38 cellular contexts compared by ENCODE assay signal in the genomic region with DNA sequence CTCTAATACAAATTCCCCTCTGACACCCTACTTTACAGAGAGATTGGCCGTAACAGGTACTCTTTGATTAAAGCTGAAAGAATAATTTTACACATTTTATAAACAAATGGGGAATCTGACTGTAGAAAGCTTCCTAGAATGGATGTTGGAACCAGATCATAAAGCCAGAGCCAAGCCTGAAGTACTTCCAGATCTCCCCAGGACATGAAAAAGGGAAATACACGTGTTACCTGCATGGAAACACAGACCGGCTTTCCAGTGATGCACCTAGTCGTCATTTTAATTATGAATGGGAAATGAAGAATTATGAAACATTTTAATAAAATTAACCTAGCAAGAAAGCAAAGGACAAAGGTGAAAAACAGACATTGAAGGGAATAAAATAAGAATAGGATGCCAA.
"Had no signal": no experiment of that assay in that cellular context is flagged by ENCODE, and none has a peak within 500 bp of the region (broad histone marks: within the 10 kb centered on the region; RNA-seq: fewer than 3 reads in every experiment).

No MANE protein-coding gene starts in this region.

- H3K9me3 ChIP-seq: body of pancreas had no signal

- H3K27ac Mint-ChIP-seq: activated B cell treated with CpG ODN at 0.5 μM for 24 hours; activated CD4-positive, alpha-beta memory T cell treated with anti-CD3 and anti-CD28 coated beads for 36 hours; activated CD4-positive, alpha-beta T cell treated with anti-CD3 and anti-CD28 coated beads, Interleukin-2, amount 10 ng/mL, durations not matched to agents 24 days and 14 days; activated CD8-positive, alpha-beta T cell treated with anti-CD3 and anti-CD28 coated beads for 36 hours; activated naive CD4-positive, alpha-beta T cell treated with anti-CD3 and anti-CD28 coated beads for 36 hours; activated naive CD4-positive, alpha-beta T cell treated with anti-CD3 and anti-CD28 coated beads, Interleukin-2, amount 50 U/mL, for 72 hours; activated naive CD8-positive, alpha-beta T cell treated with anti-CD3 and anti-CD28 coated beads for 36 hours; activated T-helper 1 cell treated with anti-CD3 and anti-CD28 coated beads, Interleukin-12 subunit alpha, Interleukin-12 subunit beta, Interleukin-2, Interleukin-4 antibody, amounts not matched to agents 30 ng/mL and 10 ng/mL and 1 ng/mL, durations not matched to agents 14 hours and 24 hours and 36 hours; activated T-helper 17 cell treated with anti-CD3 and anti-CD28 coated beads, Interleukin-2, amount 50 U/mL, for 72 hours; T-helper 2 cell treated with Interferon-gamma antibody and Interleukin-4, amounts not matched to agents 5 μg/mL and 100 μg/mL, for 36 hours had no signal

- H3K27me3 ChIP-seq: adrenal gland, body of pancreas, brain microvascular endothelial cell, cardiac muscle cell had no signal

- H3K4me3 ChIP-seq: adrenal gland, body of pancreas, cardiac muscle cell had no signal

- H3K27ac ChIP-seq: adrenal gland, body of pancreas, brain microvascular endothelial cell, cardiac muscle cell, VCaP had no signal

- ATAC-seq: activated CD8-positive, alpha-beta T cell treated with anti-CD3 and anti-CD28 coated beads for 36 hours; activated naive CD4-positive, alpha-beta T cell treated with anti-CD3 and anti-CD28 coated beads, Interleukin-2, amount 50 U/mL, for 72 hours; activated T-cell treated with anti-CD3 and anti-CD28 coated beads, Interleukin-2, amount 50 U/mL, for 4 hours; activated T-cell treated with anti-CD3 and anti-CD28 coated beads, Interleukin-2, amount 50 U/mL, for 72 hours; activated T-helper 17 cell treated with anti-CD3 and anti-CD28 coated beads, Interleukin-2, amount 50 U/mL, for 72 hours; body of pancreas had no signal

- H3K9me3 Mint-ChIP-seq: central memory CD8-positive, alpha-beta T cell had no signal

- FAIRE-seq: astrocyte, bronchial epithelial cell, TTC549 had no signal

- DNase-seq: activated B cell treated with CpG ODN at 0.5 μM for 24 hours; activated CD4-positive, alpha-beta memory T cell treated with anti-CD3 and anti-CD28 coated beads for 36 hours; activated CD4-positive, alpha-beta T cell treated with anti-CD3 and anti-CD28 coated beads for 4 hours; activated CD4-positive, alpha-beta T cell treated with anti-CD3 and anti-CD28 coated beads, Interleukin-2, amount 10 ng/mL, durations not matched to agents 24 days and 14 days; activated CD4-positive, alpha-beta T cell treated with anti-CD3 and anti-CD28 coated beads, Interleukin-2, amount 50 U/mL, for 1 hour; activated CD4-positive, alpha-beta T cell treated with anti-CD3 and anti-CD28 coated beads, Interleukin-2, amount 50 U/mL, for 4 hours; activated CD4-positive, CD25-positive, alpha-beta regulatory T cell treated with anti-CD3 and anti-CD28 coated beads, Interleukin-2, amount 50 U/mL, for 72 hours; activated CD8-positive, alpha-beta memory T cell treated with anti-CD3 and anti-CD28 coated beads, Interleukin-2, amount 50 U/mL, for 4 hours; activated CD8-positive, alpha-beta T cell treated with anti-CD3 and anti-CD28 coated beads for 36 hours; activated effector memory CD4-positive, alpha-beta T cell treated with anti-CD3 and anti-CD28 coated beads, Interleukin-2, amount 50 U/mL, for 16 hours; activated gamma-delta T cell treated with Interleukin-2 at 50 U/mL for 16 hours; activated naive CD4-positive, alpha-beta T cell; activated naive CD4-positive, alpha-beta T cell treated with anti-CD3 and anti-CD28 coated beads for 36 hours; activated naive CD4-positive, alpha-beta T cell treated with anti-CD3 and anti-CD28 coated beads, Interleukin-2, amount 50 U/mL, for 16 hours; activated naive CD8-positive, alpha-beta T cell treated with anti-CD3 and anti-CD28 coated beads for 36 hours; activated T-cell treated with anti-CD3 and anti-CD28 coated beads for 4 hours; activated T-cell treated with anti-CD3 and anti-CD28 coated beads, Interleukin-2, amount 50 U/mL, for 1 hour; activated T-cell treated with anti-CD3 and anti-CD28 coated beads, Interleukin-2, amount 50 U/mL, for 4 hours; activated T-cell treated with anti-CD3 and anti-CD28 coated beads, Interleukin-2, amount 50 U/mL, for 72 hours; adrenal gland; amniotic stem cell; aorta; body of pancreas; brain microvascular endothelial cell; T-helper 1 cell; T-helper 2 cell; T-helper 9 cell had no signal

- H3K4me1 Mint-ChIP-seq: activated B cell treated with CpG ODN at 0.5 μM for 24 hours; activated CD4-positive, alpha-beta T cell treated with anti-CD3 and anti-CD28 coated beads, Interleukin-2, amount 10 ng/mL, durations not matched to agents 24 days and 14 days; activated naive CD8-positive, alpha-beta T cell treated with anti-CD3 and anti-CD28 coated beads for 36 hours; activated T-helper 17 cell treated with anti-CD3 and anti-CD28 coated beads, Interleukin-2, amount 50 U/mL, for 72 hours; central memory CD8-positive, alpha-beta T cell had no signal

- H3K4me3 Mint-ChIP-seq: activated B cell treated with CpG ODN at 0.5 μM for 24 hours; activated CD4-positive, alpha-beta memory T cell treated with anti-CD3 and anti-CD28 coated beads for 36 hours; activated CD4-positive, alpha-beta T cell treated with anti-CD3 and anti-CD28 coated beads, Interleukin-2, amount 10 ng/mL, durations not matched to agents 24 days and 14 days; activated CD8-positive, alpha-beta T cell treated with anti-CD3 and anti-CD28 coated beads for 36 hours; activated naive CD4-positive, alpha-beta T cell treated with anti-CD3 and anti-CD28 coated beads for 36 hours; activated naive CD8-positive, alpha-beta T cell treated with anti-CD3 and anti-CD28 coated beads for 36 hours; activated T-cell treated with anti-CD3 and anti-CD28 coated beads, Interleukin-2, amount 50 U/mL, for 4 hours; activated T-cell treated with anti-CD3 and anti-CD28 coated beads, Interleukin-2, amount 50 U/mL, for 72 hours; activated T-helper 1 cell treated with anti-CD3 and anti-CD28 coated beads, Interleukin-12 subunit alpha, Interleukin-12 subunit beta, Interleukin-2, Interleukin-4 antibody, amounts not matched to agents 30 ng/mL and 10 ng/mL and 1 ng/mL, durations not matched to agents 14 hours and 24 hours and 36 hours; activated T-helper 17 cell treated with anti-CD3 and anti-CD28 coated beads, Interleukin-2, amount 50 U/mL, for 72 hours; central memory CD8-positive, alpha-beta T cell; T-helper 1 cell treated with Interleukin-12 subunit alpha and Interleukin-12 subunit beta and Interleukin-4 antibody, amounts not matched to agents 30 μg/mL and 1 μg/mL, for 36 hours; T-helper 2 cell treated with Interferon-gamma antibody and Interleukin-4, amounts not matched to agents 5 μg/mL and 100 μg/mL, for 36 hours had no signal

- H3K27me3 Mint-ChIP-seq: activated B cell treated with CpG ODN at 0.5 μM for 24 hours; activated CD4-positive, alpha-beta memory T cell treated with anti-CD3 and anti-CD28 coated beads for 36 hours; activated CD4-positive, alpha-beta T cell treated with anti-CD3 and anti-CD28 coated beads, Interleukin-2, amount 10 ng/mL, durations not matched to agents 24 days and 14 days; activated CD8-positive, alpha-beta T cell treated with anti-CD3 and anti-CD28 coated beads for 36 hours; activated naive CD8-positive, alpha-beta T cell treated with anti-CD3 and anti-CD28 coated beads for 36 hours; activated T-helper 17 cell treated with anti-CD3 and anti-CD28 coated beads, Interleukin-2, amount 50 U/mL, for 72 hours; central memory CD8-positive, alpha-beta T cell had no signal

- H3K4me1 ChIP-seq: adrenal gland, body of pancreas had no signal
